Comparison of ENCODE assay signal across 13 cellular contexts in genomic region chr9:70954126-70954525, GRCh38.
DNase-seq lines count a peak whose midpoint lies in the region; ATAC-seq and TF ChIP-seq lines count a peak whose summit lies in the region.
"Had no signal": no experiment of that assay in that cellular context is flagged by ENCODE, and none has a peak within 500 bp of the region (broad histone marks: within the 10 kb centered on the region; RNA-seq: fewer than 3 reads in every experiment).

No MANE protein-coding gene starts in this region.

- H3K4me1 ChIP-seq in Caco-2, result no peaks in the 10 kb centered on the region
- peaks cover 16% of the 10 kb centered on the region for H3K4me1 ChIP-seq in endodermal cell (ENCODE audit: control insufficient read depth, insufficient read depth, low read length)
- H3K4me1 ChIP-seq in gastrocnemius medialis, result no peaks in the 10 kb centered on the region

- TF ChIP-seq POLR2A in gastrocnemius medialis (IDR thresholded peaks at IDR 0.05), result no peak

- no TSS peak for BruUV-seq in Caco-2 (replicated peaks; lab: Mats Ljungman, UMichigan)

- no peaks in the 10 kb centered on the region for H3K36me3 Mint-ChIP-seq in Caco-2 (ENCODE audit: insufficient read depth, unreplicated experiment)
- no peaks in the 10 kb centered on the region for H3K36me3 Mint-ChIP-seq in endodermal cell (ENCODE audit: low read depth)
- H3K36me3 Mint-ChIP-seq in mesothelial cell of epicardium, result no peaks in the 10 kb centered on the region
- H3K36me3 Mint-ChIP-seq: activated naive CD8-positive, alpha-beta T cell treated with anti-CD3 and anti-CD28 coated beads, Interleukin-2, amount 10 ng/mL, durations not matched to agents 7 days and 5 days had no signal

- ATAC-seq in gastrocnemius medialis, result no peak
- no peak for ATAC-seq in HG03025 (IDR thresholded peaks at IDR 0.05; ENCODE audit: low FRiP score, unreplicated experiment)
- ATAC-seq in Right ventricle myocardium superior (ENCODE audit: poor library complexity), result no peak

- peak; percentile 4 to 23 for DNase-seq in Caco-2
- peak; percentile 27 for DNase-seq in MG63
- DNase-seq in endodermal cell, result peak; percentile 80
- DNase-seq in mesothelial cell of epicardium (ENCODE audit: low spot score in 2 of 2, unreplicated experiment in 2 of 2), result no peak
- no peak for DNase-seq in gastrocnemius medialis
- no peak for DNase-seq in NCI-H1092 treated with DMSO at 0.1 percent for 48 hours (lab: John Stamatoyannopoulos, UW)
- DNase-seq in Right ventricle myocardium superior, result no peak
- DNase-seq: activated B cell treated with CpG ODN at 0.5 μM for 24 hours; activated naive CD8-positive, alpha-beta T cell treated with anti-CD3 and anti-CD28 coated beads, Interleukin-2, amount 10 ng/mL, durations not matched to agents 7 days and 5 days; head of caudate nucleus; NCI-H526; nucleus accumbens had no signal

- H3K4me1 Mint-ChIP-seq in Caco-2 (ENCODE audit: low read depth, unreplicated experiment), result no peaks in the 10 kb centered on the region
- peaks cover 38% of the 10 kb centered on the region for H3K4me1 Mint-ChIP-seq in endodermal cell
- H3K4me1 Mint-ChIP-seq in mesothelial cell of epicardium, result peaks cover 34% of the 10 kb centered on the region
- H3K4me1 Mint-ChIP-seq: activated B cell treated with CpG ODN at 0.5 μM for 24 hours; activated naive CD8-positive, alpha-beta T cell treated with anti-CD3 and anti-CD28 coated beads, Interleukin-2, amount 10 ng/mL, durations not matched to agents 7 days and 5 days had no signal

- H3K9ac ChIP-seq in endodermal cell (ENCODE audit: extremely low read depth, low read length, poor library complexity, severe bottlenecking), result peak overlapping the region; percentile 62

- CTCF ChIA-PET in Caco-2 (lab: Charles Lee), result no interaction called here

- H3K9me3 ChIP-seq in Caco-2 (no peaks in the 10 kb centered on the region), MG63 (no peaks in the 10 kb centered on the region), endodermal cell (ENCODE audit: control insufficient read depth, low read length) (no peaks in the 10 kb centered on the region), gastrocnemius medialis (no peaks in the 10 kb centered on the region)

- no peaks in the 10 kb centered on the region for H3K36me3 ChIP-seq in Caco-2 (ENCODE audit: control insufficient read depth, insufficient read depth, low read length)
- no peaks in the 10 kb centered on the region for H3K36me3 ChIP-seq in MG63
- no peaks in the 10 kb centered on the region for H3K36me3 ChIP-seq in endodermal cell (ENCODE audit: control insufficient read depth, insufficient read depth, low read length)
- no peaks in the 10 kb centered on the region for H3K36me3 ChIP-seq in gastrocnemius medialis

- H3K27ac ChIP-seq in endodermal cell (ENCODE audit: low read depth, low read length) (peak overlapping the region; percentile 52), gastrocnemius medialis (no peak overlapping the region)

- POLR2A ChIA-PET in Caco-2 (lab: Charles Lee), result no interaction called here

- in situ Hi-C loops in gastrocnemius medialis (cut with MboI; ENCODE audit: low sequenced_read_pairs in 4 of 4), result no loop called here

- intact Hi-C loops in Caco-2 (cut with micrococcal nuclease; ENCODE audit: unreplicated experiment) (no loop called here), gastrocnemius medialis (cut with DNase I; ENCODE audit: low total_unique reads) (no loop called here), Right ventricle myocardium superior (cut with DNase I) (no loop called here)

- H3K4me3 Mint-ChIP-seq in Caco-2 (ENCODE audit: unreplicated experiment) (no peak overlapping the region), endodermal cell (peak overlapping the region; percentile 17), mesothelial cell of epicardium (no peak overlapping the region)
- H3K4me3 Mint-ChIP-seq: activated B cell treated with CpG ODN at 0.5 μM for 24 hours; activated naive CD8-positive, alpha-beta T cell treated with anti-CD3 and anti-CD28 coated beads, Interleukin-2, amount 10 ng/mL, durations not matched to agents 7 days and 5 days had no signal

- no peak overlapping the region for H3K27ac Mint-ChIP-seq in Caco-2 (ENCODE audit: unreplicated experiment)
- peak overlapping the region; percentile 92 for H3K27ac Mint-ChIP-seq in endodermal cell
- peak overlapping the region; percentile 87 for H3K27ac Mint-ChIP-seq in mesothelial cell of epicardium
- H3K27ac Mint-ChIP-seq: activated B cell treated with CpG ODN at 0.5 μM for 24 hours; activated naive CD8-positive, alpha-beta T cell treated with anti-CD3 and anti-CD28 coated beads, Interleukin-2, amount 10 ng/mL, durations not matched to agents 7 days and 5 days had no signal

- H3K27me3 Mint-ChIP-seq in Caco-2 (ENCODE audit: insufficient read depth, unreplicated experiment) (no peaks in the 10 kb centered on the region), endodermal cell (ENCODE audit: insufficient read depth) (no peaks in the 10 kb centered on the region), mesothelial cell of epicardium (ENCODE audit: low read depth) (no peaks in the 10 kb centered on the region)
- H3K27me3 Mint-ChIP-seq: activated B cell treated with CpG ODN at 0.5 μM for 24 hours had no signal

- no peaks in the 10 kb centered on the region for H3K9me3 Mint-ChIP-seq in Caco-2 (ENCODE audit: unreplicated experiment)
- no peaks in the 10 kb centered on the region for H3K9me3 Mint-ChIP-seq in endodermal cell
- H3K9me3 Mint-ChIP-seq in mesothelial cell of epicardium, result no peaks in the 10 kb centered on the region
- H3K9me3 Mint-ChIP-seq: activated naive CD8-positive, alpha-beta T cell treated with anti-CD3 and anti-CD28 coated beads, Interleukin-2, amount 10 ng/mL, durations not matched to agents 7 days and 5 days had no signal

- H3K4me3 ChIP-seq in Caco-2 (ENCODE audit: low read depth, low read length) (no peak overlapping the region), MG63 (no peak overlapping the region), endodermal cell (ENCODE audit: low read length) (peak overlapping the region; percentile 44), gastrocnemius medialis (no peak overlapping the region)

- 13% methylated on average over 1 of the region's 1 CpG; no CpG with 5 or more reads in 1 of the 2 experiments for WGBS in endodermal cell (ENCODE audit: insufficient coverage in 1 of 2, insufficient read length in 1 of 2), 2 experiments

- no peak for TF ChIP-seq CTCF in Caco-2 (IDR thresholded peaks at IDR 0.05; ENCODE audit: insufficient read depth in 1 of 2, low read depth in 1 of 2, low read length in 1 of 2, severe bottlenecking in 1 of 2, unreplicated experiment in 1 of 2)
- no peak for TF ChIP-seq CTCF in endodermal cell (conservative IDR thresholded peaks at IDR 0.05)
- TF ChIP-seq CTCF in mesothelial cell of epicardium (IDR thresholded peaks at IDR 0.05; ENCODE audit: unreplicated experiment), result no peak
- TF ChIP-seq CTCF in gastrocnemius medialis (IDR thresholded peaks at IDR 0.05 in 4 of 5, conservative IDR thresholded peaks at IDR 0.05 in 1 of 5), result no peak

- H3K27me3 ChIP-seq in Caco-2 (replicated peaks; ENCODE audit: control insufficient read depth, insufficient read depth, low read length), result no peaks in the 10 kb centered on the region
- H3K27me3 ChIP-seq in MG63, result no peaks in the 10 kb centered on the region
- no peaks in the 10 kb centered on the region for H3K27me3 ChIP-seq in endodermal cell (ENCODE audit: control insufficient read depth, insufficient read depth, low read length, poor library complexity, severe bottlenecking)
- no peaks in the 10 kb centered on the region for H3K27me3 ChIP-seq in gastrocnemius medialis

Comparison
In these comparisons a context has a peak if more than half of its experiments do, and no peak if none do; other contexts are left out.
1. DNase-seq: peak in Caco-2 (2 of 2), MG63 (single experiment) and endodermal cell (single experiment); none in mesothelial cell of epicardium (0 of 2), gastrocnemius medialis (0 of 2), NCI-H1092 treated with DMSO at 0.1 percent for 48 hours (single experiment) and Right ventricle myocardium superior (single experiment).